In genomic region chr16:16022683-16023064, GRCh38 we compare ENCODE assay signal across 11 cellular contexts.
A peak's percentile ranks its signal among the peaks of the same experiment; 100 is the strongest.
DNase-seq lines count a peak whose midpoint lies in the region; ATAC-seq and TF ChIP-seq lines count a peak whose summit lies in the region.
"Had no signal": no experiment of that assay in that cellular context is flagged by ENCODE, and none has a peak within 500 bp of the region (broad histone marks: within the 10 kb centered on the region; RNA-seq: fewer than 3 reads in every experiment).

No MANE protein-coding gene starts in this region.

- H3K9me3 ChIP-seq in mesenchymal stem cell (ENCODE audit: control insufficient read depth, low read length) (no peaks in the 10 kb centered on the region), thoracic aorta (no peaks in the 10 kb centered on the region)

- H3K4me1 Mint-ChIP-seq in activated naive CD4-positive, alpha-beta T cell treated with anti-CD3 and anti-CD28 coated beads, Interleukin-2, amount 10 ng/mL, durations not matched to agents 7 days and 5 days = peaks cover 25% of the 10 kb centered on the region

- peak overlapping the region in 1 of 2 experiments; percentile 27 for H3K4ac ChIP-seq in mesenchymal stem cell (ENCODE audit: low read depth in 1 of 2, low read length in 2 of 2)

- no peak overlapping the region for H3K23ac ChIP-seq in mesenchymal stem cell (ENCODE audit: low read length in 2 of 2)

- no peak overlapping the region for H4K91ac ChIP-seq in mesenchymal stem cell (ENCODE audit: low read length)

- peaks cover 7% of the 10 kb centered on the region for H3K79me1 ChIP-seq in mesenchymal stem cell (replicated peaks; ENCODE audit: low read length, poor library complexity, severe bottlenecking)

- H3K9me3 Mint-ChIP-seq in activated naive CD4-positive, alpha-beta T cell treated with anti-CD3 and anti-CD28 coated beads, Interleukin-2, amount 50 U/mL, for 72 hours = no peaks in the 10 kb centered on the region
- no peaks in the 10 kb centered on the region for H3K9me3 Mint-ChIP-seq in activated naive CD4-positive, alpha-beta T cell treated with anti-CD3 and anti-CD28 coated beads, Interleukin-2, amount 10 ng/mL, durations not matched to agents 7 days and 5 days
- H3K9me3 Mint-ChIP-seq: activated T-cell treated with anti-CD3 and anti-CD28 coated beads, Interleukin-2, amount 50 U/mL, for 4 hours; dendritic cell treated with granulocyte-macrophage colony-stimulating factor and Interleukin-4, amounts not matched to agents 40 ng/mL and 50 ng/mL, for 4 days; T-cell had no signal

- peak overlapping the region; percentile 34 for H2BK120ac ChIP-seq in mesenchymal stem cell (ENCODE audit: low read depth, low read length)

- H2BK12ac ChIP-seq in mesenchymal stem cell (ENCODE audit: low read length in 2 of 2) = peak overlapping the region in 1 of 2 experiments; percentile 56

- peaks cover 33% of the 10 kb centered on the region for H3K4me1 ChIP-seq in mesenchymal stem cell (ENCODE audit: control insufficient read depth, insufficient read depth, low read depth, low read length)
- H3K4me1 ChIP-seq in thoracic aorta (ENCODE audit: control insufficient read depth in 1 of 2, low read depth in 2 of 2) = peaks cover 41 to 98% of the 10 kb centered on the region in 2 donors

- no peak overlapping the region for H3K4me3 Mint-ChIP-seq in activated naive CD4-positive, alpha-beta T cell treated with anti-CD3 and anti-CD28 coated beads, Interleukin-2, amount 10 ng/mL, durations not matched to agents 7 days and 5 days
- H3K4me3 Mint-ChIP-seq: activated T-cell treated with anti-CD3 and anti-CD28 coated beads, Interleukin-2, amount 50 U/mL, for 4 hours; dendritic cell treated with granulocyte-macrophage colony-stimulating factor and Interleukin-4, amounts not matched to agents 40 ng/mL and 50 ng/mL, for 4 days; T-cell had no signal

- no peak overlapping the region for H2BK5ac ChIP-seq in mesenchymal stem cell (ENCODE audit: low read depth, low read length, poor library complexity, severe bottlenecking)

- no peak overlapping the region for H4K8ac ChIP-seq in mesenchymal stem cell (ENCODE audit: low read length)

- no peak for TF ChIP-seq CTCF in thoracic aorta (IDR thresholded peaks at IDR 0.05)

- peaks cover 5 to 16% of the 10 kb centered on the region in 2 donors for H3K36me3 Mint-ChIP-seq in activated naive CD4-positive, alpha-beta T cell treated with anti-CD3 and anti-CD28 coated beads, Interleukin-2, amount 50 U/mL, for 72 hours
- H3K36me3 Mint-ChIP-seq in activated naive CD4-positive, alpha-beta T cell treated with anti-CD3 and anti-CD28 coated beads, Interleukin-2, amount 10 ng/mL, durations not matched to agents 7 days and 5 days = peaks cover 40% of the 10 kb centered on the region

- peak overlapping the region; percentile 67 for H3K9ac ChIP-seq in mesenchymal stem cell (ENCODE audit: low read length)

- H2AK5ac ChIP-seq in mesenchymal stem cell (ENCODE audit: low read length, severe bottlenecking) = peak overlapping the region; percentile 89

- H3K27ac ChIP-seq in angular gyrus (ENCODE audit: low read depth, low read length) (peak overlapping the region; percentile 7), mesenchymal stem cell (ENCODE audit: low read length, poor library complexity, severe bottlenecking) (peak overlapping the region; percentile 90), thoracic aorta (peak overlapping the region; percentile 77 to 90)

- CTCF ChIA-PET in activated naive CD4-positive, alpha-beta T cell treated with anti-CD3 and anti-CD28 coated beads, Interleukin-2, amount 10 ng/mL, durations not matched to agents 7 days and 5 days (lab: Charles Lee) = no interaction called here

- peak overlapping the region; percentile 77 for H2BK15ac ChIP-seq in mesenchymal stem cell (ENCODE audit: low read depth, poor library complexity, severe bottlenecking)

- DNase-seq in activated naive CD4-positive, alpha-beta T cell treated with anti-CD3 and anti-CD28 coated beads, Interleukin-2, amount 50 U/mL, for 72 hours (ENCODE audit: low spot score in 2 of 2) = no peak
- no peak for DNase-seq in activated naive CD4-positive, alpha-beta T cell treated with anti-CD3 and anti-CD28 coated beads, Interleukin-2, amount 10 ng/mL, durations not matched to agents 7 days and 5 days
- DNase-seq in mesenchymal stem cell (no peak), thoracic aorta (ENCODE audit: low spot score) (no peak), NCI-H128 (lab: John Stamatoyannopoulos, UW; ENCODE audit: unreplicated experiment) (no peak), SK-N-DZ (ENCODE audit: low spot score) (no peak)
- DNase-seq: activated T-cell treated with anti-CD3 and anti-CD28 coated beads, Interleukin-2, amount 50 U/mL, for 4 hours; T-cell had no signal

- WGBS in mesenchymal stem cell = 80% methylated on average over 4 of the region's 5 CpGs

- H3K18ac ChIP-seq in mesenchymal stem cell (ENCODE audit: low read depth in 1 of 2, low read length in 2 of 2) = peak overlapping the region; percentile 44 to 94

- H3K36me3 ChIP-seq in mesenchymal stem cell (ENCODE audit: control insufficient read depth in 1 of 2, insufficient read depth in 2 of 2, low read depth in 1 of 2, low read length in 2 of 2) (peaks cover 18 to 36% of the 10 kb centered on the region in 2 experiments), thoracic aorta (peaks cover 7% of the 10 kb centered on the region)

- H3K27me3 ChIP-seq in mesenchymal stem cell (ENCODE audit: control insufficient read depth in 1 of 2, insufficient read depth in 1 of 2, low read length in 2 of 2) = no peaks in the 10 kb centered on the region
- H3K27me3 ChIP-seq in thoracic aorta (replicated peaks; ENCODE audit: insufficient read depth) = no peaks in the 10 kb centered on the region

- no peak overlapping the region for H3K14ac ChIP-seq in mesenchymal stem cell (ENCODE audit: low read length in 2 of 2)

- H3K4me2 ChIP-seq in mesenchymal stem cell (ENCODE audit: low read length, poor library complexity, severe bottlenecking) = no peak overlapping the region

- ATAC-seq in activated naive CD4-positive, alpha-beta T cell treated with anti-CD3 and anti-CD28 coated beads, Interleukin-2, amount 50 U/mL, for 72 hours = no peak
- no peak for ATAC-seq in thoracic aorta (ENCODE audit: insufficient number of reproducible peaks, low FRiP score, low read depth)
- no peak for ATAC-seq in HG03175 (IDR thresholded peaks at IDR 0.05; ENCODE audit: unreplicated experiment)
- ATAC-seq: activated T-cell treated with anti-CD3 and anti-CD28 coated beads, Interleukin-2, amount 50 U/mL, for 4 hours; T-cell had no signal

- H3K4me3 ChIP-seq in mesenchymal stem cell (ENCODE audit: insufficient read depth in 1 of 2, low read depth in 1 of 2, low read length in 2 of 2) (no peak overlapping the region), thoracic aorta (no peak overlapping the region)

- no peaks in the 10 kb centered on the region for H3K27me3 Mint-ChIP-seq in activated naive CD4-positive, alpha-beta T cell treated with anti-CD3 and anti-CD28 coated beads, Interleukin-2, amount 10 ng/mL, durations not matched to agents 7 days and 5 days
- H3K27me3 Mint-ChIP-seq: dendritic cell treated with granulocyte-macrophage colony-stimulating factor and Interleukin-4, amounts not matched to agents 40 ng/mL and 50 ng/mL, for 4 days; T-cell had no signal

- H2AFZ ChIP-seq in mesenchymal stem cell (ENCODE audit: low read depth, low read length) = no peak overlapping the region

- peak overlapping the region; percentile 87 to 91 for H3K27ac Mint-ChIP-seq in activated naive CD4-positive, alpha-beta T cell treated with anti-CD3 and anti-CD28 coated beads, Interleukin-2, amount 50 U/mL, for 72 hours
- no peak overlapping the region for H3K27ac Mint-ChIP-seq in activated naive CD4-positive, alpha-beta T cell treated with anti-CD3 and anti-CD28 coated beads, Interleukin-2, amount 10 ng/mL, durations not matched to agents 7 days and 5 days
- H3K27ac Mint-ChIP-seq: dendritic cell treated with granulocyte-macrophage colony-stimulating factor and Interleukin-4, amounts not matched to agents 40 ng/mL and 50 ng/mL, for 4 days had no signal

Comparison
In these comparisons a context has a peak if more than half of its experiments do, and no peak if none do; other contexts are left out.
1. H3K27ac ChIP-seq: peak in every context shown above with its lines; median percentile 90 in mesenchymal stem cell; 84 in thoracic aorta; 7 in angular gyrus.